ENCODE assay signal across 1 cellular context in genomic region chr1:202317941-202318925, GRCh38.
TF ChIP-seq lines count a peak whose summit lies in the region.

No MANE protein-coding gene starts in this region.

TF ChIP-seq in SK-N-SH, 30 proteins besides CTCF, POLR2A, EP300 and RAD21 (continued from another document):
- TF ChIP-seq REST (IDR thresholded peaks at IDR 0.05; ENCODE audit: low read depth, low read length) = 0 out of 2 replicates have a peak, but pooled peaks have one; percentile 33
- TF ChIP-seq USF2 (IDR thresholded peaks at IDR 0.05; ENCODE audit: borderline replicate concordance, low read depth, low read length) = no peak
